Comparison of ENCODE assay signal across 9 cellular contexts in the genomic region with DNA sequence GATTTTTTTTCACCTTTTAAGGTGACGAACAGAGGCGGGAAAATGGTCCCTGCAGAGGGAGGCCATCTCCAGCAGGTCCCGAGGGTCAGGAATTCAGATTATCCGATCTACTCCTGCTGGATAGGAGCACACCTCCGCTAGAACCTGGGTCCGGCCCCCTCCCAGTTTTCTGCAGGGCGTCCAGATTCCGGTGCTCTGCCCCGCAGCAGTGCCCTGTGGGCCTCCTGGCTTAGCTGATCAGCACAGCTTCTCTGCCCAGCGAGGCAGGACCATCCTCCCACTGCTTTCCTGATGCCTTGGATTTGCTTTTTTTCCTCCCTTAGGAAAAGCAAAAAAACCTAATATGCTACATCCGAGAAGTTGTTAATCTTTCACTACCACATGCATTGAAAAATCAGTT. TPM values are rescaled to one million over a fixed set of nuclear protein-coding genes. Genes with fewer than 3 reads are reported as not detected.
DNase-seq lines count a peak whose midpoint lies in the region; ATAC-seq and TF ChIP-seq lines count a peak whose summit lies in the region.
"Had no signal": no experiment of that assay in that cellular context is flagged by ENCODE, and none has a peak within 500 bp of the region (broad histone marks: within the 10 kb centered on the region; RNA-seq: fewer than 3 reads in every experiment).

No MANE protein-coding gene starts in this region.

- CTCF ChIA-PET in AG04449 (lab: Yijun Ruan, JAX): no interaction called here

- H3K36me3 Mint-ChIP-seq in activated naive CD8-positive, alpha-beta T cell treated with anti-CD3 and anti-CD28 coated beads, Interleukin-2, amount 50 U/mL, for 24 hours (ENCODE audit: low read depth): peaks cover 20% of the 10 kb centered on the region
- no peaks in the 10 kb centered on the region for H3K36me3 Mint-ChIP-seq in mesothelial cell of epicardium

- H3K27me3 Mint-ChIP-seq in activated naive CD8-positive, alpha-beta T cell treated with anti-CD3 and anti-CD28 coated beads, Interleukin-2, amount 50 U/mL, for 24 hours: peaks cover 3% of the 10 kb centered on the region
- H3K27me3 Mint-ChIP-seq in mesothelial cell of epicardium (ENCODE audit: low read depth): no peaks in the 10 kb centered on the region

- POLR2A ChIA-PET in AG04449 (lab: Yijun Ruan, JAX): no interaction called here

- TF ChIP-seq CTCF in AG04449 (IDR thresholded peaks at IDR 0.05; ENCODE audit: insufficient read depth, low read length, missing control alignments) (no peak), HFF-Myc (IDR thresholded peaks at IDR 0.05; ENCODE audit: low read depth, low read length, missing control alignments) (no peak), mesothelial cell of epicardium (IDR thresholded peaks at IDR 0.05; ENCODE audit: unreplicated experiment) (no peak)

- no peak overlapping the region for H3K27ac Mint-ChIP-seq in activated naive CD8-positive, alpha-beta T cell treated with anti-CD3 and anti-CD28 coated beads, Interleukin-2, amount 50 U/mL, for 24 hours
- H3K27ac Mint-ChIP-seq in mesothelial cell of epicardium: no peak overlapping the region

- no peaks in the 10 kb centered on the region for H3K9me3 Mint-ChIP-seq in activated naive CD8-positive, alpha-beta T cell treated with anti-CD3 and anti-CD28 coated beads, Interleukin-2, amount 50 U/mL, for 24 hours
- no peaks in the 10 kb centered on the region for H3K9me3 Mint-ChIP-seq in mesothelial cell of epicardium

- no peak for ATAC-seq in activated naive CD8-positive, alpha-beta T cell treated with anti-CD3 and anti-CD28 coated beads, Interleukin-2, amount 50 U/mL, for 24 hours
- ATAC-seq in GM21423 (IDR thresholded peaks at IDR 0.05; ENCODE audit: unreplicated experiment) (no peak), GM18511 (IDR thresholded peaks at IDR 0.05; ENCODE audit: unreplicated experiment) (no peak)

- DNase-seq in AG04449 (ENCODE audit: low read depth, low spot score): no peak
- DNase-seq in HFF-Myc (ENCODE audit: extremely low read depth, low read depth): no peak
- DNase-seq in activated naive CD8-positive, alpha-beta T cell treated with anti-CD3 and anti-CD28 coated beads, Interleukin-2, amount 50 U/mL, for 24 hours: no peak
- DNase-seq in mesothelial cell of epicardium (ENCODE audit: low spot score in 2 of 2, unreplicated experiment in 2 of 2): no peak
- DNase-seq in COLO829 (ENCODE audit: low spot score): no peak
- DNase-seq in NCI-H2196 treated with DMSO at 0.1 percent for 48 hours (lab: John Stamatoyannopoulos, UW; ENCODE audit: unreplicated experiment): no peak
- DNase-seq: T1000 had no signal

- H3K4me1 Mint-ChIP-seq in activated naive CD8-positive, alpha-beta T cell treated with anti-CD3 and anti-CD28 coated beads, Interleukin-2, amount 50 U/mL, for 24 hours: peaks cover 44% of the 10 kb centered on the region
- H3K4me1 Mint-ChIP-seq in mesothelial cell of epicardium: peaks cover 47% of the 10 kb centered on the region

- peak overlapping the region; percentile 81 for H3K4me3 Mint-ChIP-seq in activated naive CD8-positive, alpha-beta T cell treated with anti-CD3 and anti-CD28 coated beads, Interleukin-2, amount 50 U/mL, for 24 hours
- peak overlapping the region; percentile 72 for H3K4me3 Mint-ChIP-seq in mesothelial cell of epicardium

- H3K4me3 ChIP-seq in AG04449 (ENCODE audit: low read depth, low read length) (peak overlapping the region; percentile 16), HFF-Myc (replicated peaks; ENCODE audit: low read depth, low read length) (peak overlapping the region; percentile 64)

RNA-seq across cellular contexts. Expression of a gene that starts 2.3 kb away (rescaled TPM):
- 32.5 to 34.5 TPM (median 32.7 TPM) in 3 replicates for total RNA-seq in mesothelial cell of epicardium
